8 cellular contexts compared by ENCODE assay signal in genomic region chr17:76147211-76148014, GRCh38. TPM values are rescaled to one million over a fixed set of nuclear protein-coding genes. Genes with fewer than 3 reads are reported as not detected.
DNase-seq lines count a peak whose midpoint lies in the region; ATAC-seq and TF ChIP-seq lines count a peak whose summit lies in the region.

No MANE protein-coding gene starts in this region.

- H3K27ac ChIP-seq in body of pancreas = no peak overlapping the region

- H3K4me3 ChIP-seq in body of pancreas = no peak overlapping the region

- H3K9me3 Mint-ChIP-seq in natural killer cell = no peaks in the 10 kb centered on the region

- H3K9me3 ChIP-seq in body of pancreas = no peaks in the 10 kb centered on the region

- H3K27ac Mint-ChIP-seq in natural killer cell = peak overlapping the region; percentile 94 to 95

- no peaks in the 10 kb centered on the region for H3K4me1 ChIP-seq in body of pancreas

- TF ChIP-seq POLR2A in body of pancreas (IDR thresholded peaks at IDR 0.05) = no peak

- ATAC-seq in body of pancreas = peak; percentile 70
- ATAC-seq in natural killer cell = no peak

- 65 to 67% methylated on average over 13 of the region's 13 CpGs for WGBS in body of pancreas, 2 donors

- H3K36me3 Mint-ChIP-seq in natural killer cell = no peaks in the 10 kb centered on the region

- H3K4me3 Mint-ChIP-seq in natural killer cell = no peak overlapping the region

- peak in 6 of 7 experiments; percentile 43 to 62 (median 60) for TF ChIP-seq CTCF in body of pancreas (IDR thresholded peaks at IDR 0.05)
- TF ChIP-seq CTCF in natural killer cell (IDR thresholded peaks at IDR 0.05) = no peak

- intact Hi-C loops in body of pancreas (cut with DNase I) = no loop called here
- intact Hi-C loops in natural killer cell (cut with micrococcal nuclease) = no loop called here

- H3K4me1 Mint-ChIP-seq in natural killer cell = peaks cover 45 to 48% of the 10 kb centered on the region in 2 donors

- H3K36me3 ChIP-seq in body of pancreas (replicated peaks in 1 of 2; ENCODE audit: insufficient read depth in 1 of 2, low read depth in 2 of 2) = no peaks in the 10 kb centered on the region

- no peaks in the 10 kb centered on the region for H3K27me3 ChIP-seq in body of pancreas

- H3K27me3 Mint-ChIP-seq in natural killer cell (ENCODE audit: low read depth in 2 of 2) = no peaks in the 10 kb centered on the region

- peak; percentile 44 for DNase-seq in SIG-M5 treated with dmso at 0.1 percent for 504 hours (lab: John Stamatoyannopoulos, UW; ENCODE audit: unreplicated experiment)
- no peak for DNase-seq in SIG-M5 (lab: John Stamatoyannopoulos, UW)
- DNase-seq in NCI-H2081 (lab: John Stamatoyannopoulos, UW) = peak; percentile 37 to 55
- DNase-seq in body of pancreas = no peak
- DNase-seq in natural killer cell = no peak
- no peak for DNase-seq in amygdala (lab: John Stamatoyannopoulos, UW)
- no peak for DNase-seq in HuH-7.5 (ENCODE audit: low spot score)
- DNase-seq in anterior cingulate cortex (lab: John Stamatoyannopoulos, UW) = no peak

RNA-seq across cellular contexts. Expression of gene FOXJ1, which starts 6.4 kb away (rescaled TPM):
- 1 to 10 TPM in 1 of 2 donors, under 1 TPM in 1; 0.33 to 3.4 TPM for total RNA-seq in body of pancreas
- under 1 TPM; 0.21 to 0.93 (median 0.36) TPM for total RNA-seq in natural killer cell

RNA-seq across cellular contexts. Expression of gene EXOC7, which starts 43.8 kb away (rescaled TPM):
- total RNA-seq in body of pancreas = 10 to 100 TPM; 53.2 to 73.2 TPM
- total RNA-seq in natural killer cell = 100 to 1,000 TPM; 130 to 149 (median 142) TPM

Comparison
In these comparisons a context has a peak if more than half of its experiments do, and no peak if none do; other contexts are left out.
1. DNase-seq: peak in SIG-M5 treated with dmso at 0.1 percent for 504 hours (single experiment) and NCI-H2081 (2 of 2); none in SIG-M5 (single experiment), body of pancreas (0 of 4), natural killer cell (single experiment), amygdala (0 of 56), HuH-7.5 (single experiment) and anterior cingulate cortex (0 of 58).